8 cellular contexts compared by ENCODE assay signal in genomic region chr2:238097988-238098853, GRCh38. TPM values are rescaled to one million over a fixed set of nuclear protein-coding genes. Genes with fewer than 3 reads are reported as not detected.
DNase-seq lines count a peak whose midpoint lies in the region; ATAC-seq, FAIRE-seq and TF ChIP-seq lines count a peak whose summit lies in the region.

No MANE protein-coding gene starts in this region.

- no peak overlapping the region for H3K9ac ChIP-seq in keratinocyte (ENCODE audit: control insufficient read depth, extremely low read depth, insufficient read depth, low read length)

- no peaks in the 10 kb centered on the region for H3K79me2 ChIP-seq in keratinocyte (ENCODE audit: control insufficient read depth, insufficient read depth, low read length)

- no peaks in the 10 kb centered on the region for H3K9me3 ChIP-seq in keratinocyte (ENCODE audit: control insufficient read depth, low read depth, low read length)

- no peaks in the 10 kb centered on the region for H3K9me3 Mint-ChIP-seq in activated naive CD8-positive, alpha-beta T cell treated with anti-CD3 and anti-CD28 coated beads, Interleukin-2, amount 10 ng/mL, durations not matched to agents 7 days and 5 days

- ATAC-seq in GM21576 (IDR thresholded peaks at IDR 0.05; ENCODE audit: unreplicated experiment) = peak; percentile 87
- ATAC-seq in activated naive CD8-positive, alpha-beta T cell treated with anti-CD3 and anti-CD28 coated beads, Interleukin-2, amount 10 ng/mL, durations not matched to agents 7 days and 5 days (ENCODE audit: low read depth) = peak; percentile 34

- H3K27me3 Mint-ChIP-seq in activated naive CD8-positive, alpha-beta T cell treated with anti-CD3 and anti-CD28 coated beads, Interleukin-2, amount 10 ng/mL, durations not matched to agents 7 days and 5 days = no peaks in the 10 kb centered on the region

- TF ChIP-seq POLR2A in NB4 (IDR thresholded peaks at IDR 0.05; ENCODE audit: extremely low read depth, insufficient read length) = no peak

- no peak overlapping the region for H3K27ac Mint-ChIP-seq in activated naive CD8-positive, alpha-beta T cell treated with anti-CD3 and anti-CD28 coated beads, Interleukin-2, amount 10 ng/mL, durations not matched to agents 7 days and 5 days

- no peak overlapping the region for H3K4me3 Mint-ChIP-seq in activated naive CD8-positive, alpha-beta T cell treated with anti-CD3 and anti-CD28 coated beads, Interleukin-2, amount 10 ng/mL, durations not matched to agents 7 days and 5 days

- peaks cover 2% of the 10 kb centered on the region for H3K36me3 Mint-ChIP-seq in activated naive CD8-positive, alpha-beta T cell treated with anti-CD3 and anti-CD28 coated beads, Interleukin-2, amount 10 ng/mL, durations not matched to agents 7 days and 5 days

- no peaks in the 10 kb centered on the region for H4K20me1 ChIP-seq in keratinocyte (ENCODE audit: control insufficient read depth, extremely low read depth, insufficient read depth, low read length)

- H3K4me1 ChIP-seq in keratinocyte (ENCODE audit: control insufficient read depth, extremely low read depth, insufficient read depth, low read length) = peaks cover 8% of the 10 kb centered on the region

- peaks cover 2% of the 10 kb centered on the region for H3K4me1 Mint-ChIP-seq in activated naive CD8-positive, alpha-beta T cell treated with anti-CD3 and anti-CD28 coated beads, Interleukin-2, amount 10 ng/mL, durations not matched to agents 7 days and 5 days

- peak; percentile 90 for FAIRE-seq in keratinocyte (lab: Jason Lieb, UNC)

- dilution Hi-C loops in keratinocyte (cut with MboI; ENCODE audit: extremely low pct_ligation_motif_present, low sequenced_read_pairs) = no loop called here

- H3K4me3 ChIP-seq in NB4 (ENCODE audit: low read depth, low read length) (no peak overlapping the region), keratinocyte (ENCODE audit: control insufficient read depth in 2 of 3, extremely low read depth in 1 of 3, insufficient read depth in 2 of 3, low read depth in 1 of 3, low read length in 3 of 3) (no peak overlapping the region)

- H3K4me2 ChIP-seq in keratinocyte (ENCODE audit: control insufficient read depth, extremely low read depth, insufficient read depth, low read depth, low read length) = peak overlapping the region; percentile 32

- POLR2A ChIA-PET in activated naive CD8-positive, alpha-beta T cell treated with anti-CD3 and anti-CD28 coated beads, Interleukin-2, amount 10 ng/mL, durations not matched to agents 7 days and 5 days (lab: Charles Lee) = no interaction called here

- H3K36me3 ChIP-seq in keratinocyte (ENCODE audit: control insufficient read depth in 2 of 2, extremely low read depth in 1 of 2, insufficient read depth in 2 of 2, low read length in 2 of 2) = no peaks in the 10 kb centered on the region

- no peaks in the 10 kb centered on the region for H3K27me3 ChIP-seq in keratinocyte (ENCODE audit: control insufficient read depth, extremely low read depth, insufficient read depth, low read length)

- H2AFZ ChIP-seq in keratinocyte (ENCODE audit: control insufficient read depth, low read length) = peak overlapping the region; percentile 33

- TF ChIP-seq CTCF in NB4 (IDR thresholded peaks at IDR 0.05; ENCODE audit: low read depth, low read length) (no peak), keratinocyte (optimal IDR thresholded peaks at IDR 0.05 in 1 of 3, IDR thresholded peaks at IDR 0.05 in 1 of 3, conservative IDR thresholded peaks at IDR 0.05 in 1 of 3; ENCODE audit: extremely low read depth in 1 of 3, insufficient read depth in 2 of 3, low read length in 3 of 3) (no peak)

- DNase-seq in SIG-M5 treated with dmso at 0.1 percent for 504 hours (lab: John Stamatoyannopoulos, UW; ENCODE audit: unreplicated experiment) (peak; percentile 33), SIG-M5 (lab: John Stamatoyannopoulos, UW) (no peak), NB4 (ENCODE audit: low read depth) (peak; percentile 75), keratinocyte (ENCODE audit: low read depth, low spot score) (peak; percentile 54), ureter (ENCODE audit: low spot score) (peak; percentile 37), DMS79 (lab: John Stamatoyannopoulos, UW) (no peak)
- peak; percentile 32 for DNase-seq in activated naive CD8-positive, alpha-beta T cell treated with anti-CD3 and anti-CD28 coated beads, Interleukin-2, amount 10 ng/mL, durations not matched to agents 7 days and 5 days

- H3K9me1 ChIP-seq in keratinocyte (ENCODE audit: control insufficient read depth, extremely low read depth, insufficient read depth, low read length) = no peaks in the 10 kb centered on the region

- H3K27ac ChIP-seq in keratinocyte (ENCODE audit: control insufficient read depth, insufficient read depth, low read length) = no peak overlapping the region

RNA-seq across cellular contexts. Expression of gene ESPNL, which starts 1.9 kb away (rescaled TPM):
- total RNA-seq in activated naive CD8-positive, alpha-beta T cell treated with anti-CD3 and anti-CD28 coated beads, Interleukin-2, amount 10 ng/mL, durations not matched to agents 7 days and 5 days = under 1 TPM; 0.09 to 0.11 TPM
- 0.14 to 0.19 TPM (median 0.16 TPM) in 3 replicates for polyA plus RNA-seq in keratinocyte
- not detected for polyA plus RNA-seq in keratinocyte (2011; ENCODE audit: low read depth)
- polyA plus RNA-seq in keratinocyte (2011; cell fraction: cytosol; rRNA removed) = 0.04 and 0.16 TPM in 2 replicates
- polyA plus RNA-seq in keratinocyte (2011; cell fraction: nucleus; rRNA removed) = 0.09 and 0.19 TPM in 2 replicates
- polyA plus RNA-seq in keratinocyte (2012; ENCODE audit: low replicate concordance) = 0.03 and 0.28 TPM in 2 replicates
- polyA minus RNA-seq in keratinocyte = 0.13 to 0.20 TPM (median 0.20 TPM) in 3 replicates
- 0.58 TPM for polyA minus RNA-seq in keratinocyte (2011; cell fraction: cytosol; rRNA and poly(A)+ RNA removed)
- 0.21 TPM in 1 of 2 replicates, not detected in the other for polyA minus RNA-seq in keratinocyte (2011; cell fraction: nucleus; rRNA and poly(A)+ RNA removed)
- total RNA-seq in ureter = 2.4 TPM

RNA-seq across cellular contexts. Expression of gene SCLY, which starts 37.4 kb away (rescaled TPM):
- total RNA-seq in activated naive CD8-positive, alpha-beta T cell treated with anti-CD3 and anti-CD28 coated beads, Interleukin-2, amount 10 ng/mL, durations not matched to agents 7 days and 5 days = 10 to 100 TPM; 27.8 to 30.6 TPM
- 11.4 to 11.9 TPM (median 11.8 TPM) in 3 replicates for polyA plus RNA-seq in keratinocyte
- 3.2 TPM for polyA plus RNA-seq in keratinocyte (2011; ENCODE audit: low read depth)
- polyA plus RNA-seq in keratinocyte (2011; cell fraction: cytosol; rRNA removed) = 10.3 and 12.1 TPM in 2 replicates
- polyA plus RNA-seq in keratinocyte (2011; cell fraction: nucleus; rRNA removed) = 14.2 and 15.5 TPM in 2 replicates
- 5.4 and 13.8 TPM in 2 replicates for polyA plus RNA-seq in keratinocyte (2012; ENCODE audit: low replicate concordance)
- polyA minus RNA-seq in keratinocyte = 11.0 to 21.0 TPM (median 15.0 TPM) in 3 replicates
- 18.4 TPM for polyA minus RNA-seq in keratinocyte (2011; cell fraction: cytosol; rRNA and poly(A)+ RNA removed)
- polyA minus RNA-seq in keratinocyte (2011; cell fraction: nucleus; rRNA and poly(A)+ RNA removed) = 8.4 and 13.3 TPM in 2 replicates
- total RNA-seq in ureter = 21.6 TPM

RNA-seq across cellular contexts. Expression of gene KLHL30, which starts 40.2 kb away (rescaled TPM):
- not detected for total RNA-seq in activated naive CD8-positive, alpha-beta T cell treated with anti-CD3 and anti-CD28 coated beads, Interleukin-2, amount 10 ng/mL, durations not matched to agents 7 days and 5 days
- polyA plus RNA-seq in keratinocyte = not detected in 3 replicates
- not detected for polyA plus RNA-seq in keratinocyte (2011; ENCODE audit: low read depth)
- not detected in 2 replicates for polyA plus RNA-seq in keratinocyte (2011; cell fraction: cytosol; rRNA removed)
- 0.03 TPM in 1 of 2 replicates, not detected in the other for polyA plus RNA-seq in keratinocyte (2011; cell fraction: nucleus; rRNA removed)
- not detected in 2 replicates for polyA plus RNA-seq in keratinocyte (2012; ENCODE audit: low replicate concordance)
- polyA minus RNA-seq in keratinocyte = not detected in 3 replicates
- polyA minus RNA-seq in keratinocyte (2011; cell fraction: cytosol; rRNA and poly(A)+ RNA removed) = not detected
- not detected in 2 replicates for polyA minus RNA-seq in keratinocyte (2011; cell fraction: nucleus; rRNA and poly(A)+ RNA removed)
- 2.2 TPM for total RNA-seq in ureter

Comparison
In these comparisons a context has a peak if more than half of its experiments do, and no peak if none do; other contexts are left out.
1. DNase-seq: peak in SIG-M5 treated with dmso at 0.1 percent for 504 hours (single experiment), NB4 (single experiment), activated naive CD8-positive, alpha-beta T cell treated with anti-CD3 and anti-CD28 coated beads, Interleukin-2, amount 10 ng/mL, durations not matched to agents 7 days and 5 days (single experiment), keratinocyte (single experiment) and ureter (single experiment); none in SIG-M5 (single experiment) and DMS79 (single experiment).